Comparison of ENCODE assay signal across 8 cellular contexts in genomic region chr13:98997738-98998641, GRCh38. TPM values are rescaled to one million over a fixed set of nuclear protein-coding genes. Genes with fewer than 3 reads are reported as not detected.
DNase-seq lines count a peak whose midpoint lies in the region; ATAC-seq and TF ChIP-seq lines count a peak whose summit lies in the region.

No MANE protein-coding gene starts in this region.

- no peak overlapping the region for H3K14ac ChIP-seq in mesenchymal stem cell (ENCODE audit: low read length in 2 of 2)

- in situ Hi-C loops in GM23248 (cut with MboI) = no loop called here

- no peaks in the 10 kb centered on the region for H3K9me2 ChIP-seq in GM23248 (ENCODE audit: insufficient read depth)

- peak overlapping the region; percentile 20 for H3K4me2 ChIP-seq in GM23248 (ENCODE audit: unreplicated experiment)
- H3K4me2 ChIP-seq in mesenchymal stem cell (ENCODE audit: low read length, poor library complexity, severe bottlenecking) = no peak overlapping the region

- peak overlapping the region; percentile 12 for H2BK15ac ChIP-seq in mesenchymal stem cell (ENCODE audit: low read depth, poor library complexity, severe bottlenecking)

- H3K23ac ChIP-seq in mesenchymal stem cell (ENCODE audit: low read length in 2 of 2) = no peak overlapping the region

- CTCF ChIA-PET in CD8-positive, alpha-beta memory T cell (lab: Charles Lee) = no interaction called here

- H3K9ac ChIP-seq in GM23248 = no peak overlapping the region
- no peak overlapping the region for H3K9ac ChIP-seq in mesenchymal stem cell (ENCODE audit: low read length)
- no peak overlapping the region for H3K9ac ChIP-seq in colonic mucosa (ENCODE audit: low read depth in 2 of 2, low read length in 2 of 2)

- no peak overlapping the region for H4K8ac ChIP-seq in mesenchymal stem cell (ENCODE audit: low read length)

- TF ChIP-seq CTCF in WERI-Rb-1 (IDR thresholded peaks at IDR 0.05; ENCODE audit: low read depth, low read length) (no peak), colonic mucosa (IDR thresholded peaks at IDR 0.05) (no peak)

- peak overlapping the region; percentile 10 to 59 for H2BK12ac ChIP-seq in mesenchymal stem cell (ENCODE audit: low read length in 2 of 2)

- no peak overlapping the region for H2BK5ac ChIP-seq in mesenchymal stem cell (ENCODE audit: low read depth, low read length, poor library complexity, severe bottlenecking)

- H3K4ac ChIP-seq in mesenchymal stem cell (ENCODE audit: low read depth in 1 of 2, low read length in 2 of 2) = peak overlapping the region in 1 of 2 experiments; percentile 38

- DNase-seq in CD8-positive, alpha-beta memory T cell = no peak
- DNase-seq in GM23248 = peak; percentile 72
- peak; percentile 74 for DNase-seq in WERI-Rb-1
- no peak for DNase-seq in mesenchymal stem cell
- DNase-seq in nucleus accumbens (lab: John Stamatoyannopoulos, UW) = no peak
- no peak for DNase-seq in colonic mucosa

- no peak overlapping the region for H2AK5ac ChIP-seq in mesenchymal stem cell (ENCODE audit: low read length, severe bottlenecking)

- no peak overlapping the region for H2BK120ac ChIP-seq in mesenchymal stem cell (ENCODE audit: low read depth, low read length)

- peaks cover 87% of the 10 kb centered on the region for H3K4me1 ChIP-seq in CD8-positive, alpha-beta memory T cell (ENCODE audit: insufficient read depth, low read length)
- H3K4me1 ChIP-seq in GM23248 (ENCODE audit: insufficient read depth) (peaks cover 25% of the 10 kb centered on the region), mesenchymal stem cell (ENCODE audit: control insufficient read depth, insufficient read depth, low read depth, low read length) (peaks cover 7% of the 10 kb centered on the region), colonic mucosa (peaks cover 5% of the 10 kb centered on the region)

- no peaks in the 10 kb centered on the region for H3K9me3 ChIP-seq in CD8-positive, alpha-beta memory T cell (ENCODE audit: low read length)
- H3K9me3 ChIP-seq in GM23248 (ENCODE audit: low read depth) = no peaks in the 10 kb centered on the region
- H3K9me3 ChIP-seq in WERI-Rb-1 (ENCODE audit: severe bottlenecking) = no peaks in the 10 kb centered on the region
- no peaks in the 10 kb centered on the region for H3K9me3 ChIP-seq in mesenchymal stem cell (ENCODE audit: control insufficient read depth, low read length)
- H3K9me3 ChIP-seq in colonic mucosa = no peaks in the 10 kb centered on the region

- peaks cover 0 to 3% (median 2%) of the 10 kb centered on the region in 3 donors for H3K36me3 Mint-ChIP-seq in CD8-positive, alpha-beta memory T cell

- peaks cover 10% of the 10 kb centered on the region for H3K79me1 ChIP-seq in mesenchymal stem cell (replicated peaks; ENCODE audit: low read length, poor library complexity, severe bottlenecking)

- no peaks in the 10 kb centered on the region for H3K79me2 ChIP-seq in GM23248 (ENCODE audit: insufficient read depth)

- no peaks in the 10 kb centered on the region for H3K27me3 ChIP-seq in CD8-positive, alpha-beta memory T cell (ENCODE audit: insufficient read depth, low read length, poor library complexity, severe bottlenecking)
- H3K27me3 ChIP-seq in GM23248 (replicated peaks; ENCODE audit: insufficient read depth) (no peaks in the 10 kb centered on the region), WERI-Rb-1 (ENCODE audit: insufficient read depth, low read depth, severe bottlenecking) (no peaks in the 10 kb centered on the region), mesenchymal stem cell (ENCODE audit: control insufficient read depth in 1 of 2, insufficient read depth in 1 of 2, low read length in 2 of 2) (no peaks in the 10 kb centered on the region), colonic mucosa (no peaks in the 10 kb centered on the region)

- POLR2A ChIA-PET in CD8-positive, alpha-beta memory T cell (lab: Charles Lee) = no interaction called here

- peak overlapping the region; percentile 11 to 24 for H3K18ac ChIP-seq in mesenchymal stem cell (ENCODE audit: low read depth in 1 of 2, low read length in 2 of 2)

- H3K27ac Mint-ChIP-seq in CD8-positive, alpha-beta memory T cell = peak overlapping the region; percentile 5 to 84 (median 59)

- H2AFZ ChIP-seq in GM23248 (no peak overlapping the region), mesenchymal stem cell (ENCODE audit: low read depth, low read length) (no peak overlapping the region)

- H4K91ac ChIP-seq in mesenchymal stem cell (ENCODE audit: low read length) = no peak overlapping the region

- intact Hi-C loops in colonic mucosa (cut with DNase I) = no loop called here

- H3F3A ChIP-seq in GM23248 (ENCODE audit: insufficient read depth) = peaks cover 12% of the 10 kb centered on the region; the same call in 1 of the 2 replicates

- H3K36me3 ChIP-seq in CD8-positive, alpha-beta memory T cell (ENCODE audit: insufficient read depth, low read length) = no peaks in the 10 kb centered on the region
- H3K36me3 ChIP-seq in GM23248 (ENCODE audit: low read depth) (no peaks in the 10 kb centered on the region), WERI-Rb-1 (no peaks in the 10 kb centered on the region), mesenchymal stem cell (ENCODE audit: control insufficient read depth in 1 of 2, insufficient read depth in 2 of 2, low read depth in 1 of 2, low read length in 2 of 2) (no peaks in the 10 kb centered on the region), colonic mucosa (no peaks in the 10 kb centered on the region)

- 15 to 19% methylated on average over 9 of the region's 9 CpGs for WGBS in GM23248 (ENCODE audit: low coverage in 1 of 2, low lambda C conversion rate in 2 of 2, missing lambda C conversion rate in 2 of 2), 2 experiments
- WGBS in mesenchymal stem cell = 76% methylated on average over 9 of the region's 9 CpGs

- peak overlapping the region in 2 of 7 donors; percentile 10 to 11 for H3K4me3 Mint-ChIP-seq in CD8-positive, alpha-beta memory T cell

- H3K27ac ChIP-seq in CD8-positive, alpha-beta memory T cell (ENCODE audit: low read depth, low read length) = no peak overlapping the region
- H3K27ac ChIP-seq in GM23248 = peak overlapping the region; percentile 40
- H3K27ac ChIP-seq in WERI-Rb-1 = peak overlapping the region; percentile 21; the same call in 1 of the 2 replicates
- no peak overlapping the region for H3K27ac ChIP-seq in mesenchymal stem cell (ENCODE audit: low read length, poor library complexity, severe bottlenecking)
- H3K27ac ChIP-seq in colonic mucosa = no peak overlapping the region

- peak overlapping the region; percentile 24 for H3K4me3 ChIP-seq in CD8-positive, alpha-beta memory T cell (ENCODE audit: low read length)
- H3K4me3 ChIP-seq in GM23248 (no peak overlapping the region), WERI-Rb-1 (ENCODE audit: low read depth, low read length) (no peak overlapping the region), mesenchymal stem cell (ENCODE audit: insufficient read depth in 1 of 2, low read depth in 1 of 2, low read length in 2 of 2) (peak overlapping the region in 1 of 2 experiments; percentile 21), colonic mucosa (no peak overlapping the region)

- H3K27me3 Mint-ChIP-seq in CD8-positive, alpha-beta memory T cell = no peaks in the 10 kb centered on the region

- no peaks in the 10 kb centered on the region for H3K9me3 Mint-ChIP-seq in CD8-positive, alpha-beta memory T cell

- H4K20me1 ChIP-seq in GM23248 (ENCODE audit: insufficient read depth) = no peaks in the 10 kb centered on the region

- ATAC-seq in HG03342 (IDR thresholded peaks at IDR 0.05; ENCODE audit: unreplicated experiment) (no peak), HG02970 (IDR thresholded peaks at IDR 0.05; ENCODE audit: low FRiP score, unreplicated experiment) (no peak)

- H3K4me1 Mint-ChIP-seq in CD8-positive, alpha-beta memory T cell = peaks cover 70 to 97% (median 95%) of the 10 kb centered on the region in 3 donors

RNA-seq across cellular contexts. Expression of gene DOCK9, which starts 20.1 kb away (rescaled TPM):
- total RNA-seq in CD8-positive, alpha-beta memory T cell = 10 to 100 TPM; 35.4 to 38.9 TPM
- polyA plus RNA-seq in CD8-positive, alpha-beta memory T cell = 23.9 TPM
- total RNA-seq in GM23248 (2014; rRNA removed; shearing (Covaris generic)) = 10.7 and 21.2 TPM in 2 replicates
- polyA plus RNA-seq in GM23248 (2016; fragmentation: Nextera tagmentation; extraction: Ambion mirVana) = 3.2 and 4.2 TPM in 2 replicates
- 22.0 TPM for polyA plus RNA-seq in mesenchymal stem cell (2013, experiment 1 of 2)
- 20.8 TPM for polyA plus RNA-seq in mesenchymal stem cell (2013, experiment 2 of 2)
- total RNA-seq in colonic mucosa = 10 to 100 TPM; 42.3 to 52.4 TPM

Comparison
In these comparisons a context has a peak if more than half of its experiments do, and no peak if none do; other contexts are left out.
1. DNase-seq: peak in GM23248 (single experiment) and WERI-Rb-1 (single experiment); none in CD8-positive, alpha-beta memory T cell (0 of 5), mesenchymal stem cell (single experiment), nucleus accumbens (0 of 56) and colonic mucosa (single experiment).
2. H3K27ac ChIP-seq: peak in GM23248 (single experiment) and WERI-Rb-1 (single experiment); none in CD8-positive, alpha-beta memory T cell (single experiment), mesenchymal stem cell (single experiment) and colonic mucosa (single experiment).